ENCODE assay signal across 8 cellular contexts in the genomic region with DNA sequence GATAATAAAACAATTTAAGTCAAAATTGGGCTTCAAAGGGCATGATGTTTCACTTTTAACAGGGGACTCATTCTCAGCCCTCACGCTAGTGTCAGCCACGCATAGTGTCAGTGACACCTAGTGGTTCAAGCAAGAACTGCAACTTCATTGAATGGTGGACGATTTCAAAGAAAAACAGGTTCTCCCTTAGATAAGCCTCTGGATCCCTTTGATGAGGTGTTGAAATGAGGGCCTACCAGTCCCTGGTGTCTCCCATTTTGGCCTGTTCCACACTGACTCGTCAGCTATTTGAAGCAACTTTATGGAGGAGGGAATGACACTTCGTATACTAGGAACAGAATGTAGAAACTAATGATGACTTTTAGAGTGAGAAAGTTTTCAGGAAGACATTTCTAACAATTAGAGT. TPM values are rescaled to one million over a fixed set of nuclear protein-coding genes. Genes with fewer than 3 reads are reported as not detected.
A peak's percentile ranks its signal among the peaks of the same experiment; 100 is the strongest.
DNase-seq lines count a peak whose midpoint lies in the region; ATAC-seq and TF ChIP-seq lines count a peak whose summit lies in the region.

No MANE protein-coding gene starts in this region.

- H3K9me3 Mint-ChIP-seq in CD4-positive, CD25-positive, alpha-beta regulatory T cell, result no peaks in the 10 kb centered on the region
- no peaks in the 10 kb centered on the region for H3K9me3 Mint-ChIP-seq in progenitor cell of endocrine pancreas (ENCODE audit: low read depth)

- DNase-seq in CD4-positive, CD25-positive, alpha-beta regulatory T cell, result peak in 2 of 3 donors; percentile 38 to 62
- DNase-seq in GM13976 (ENCODE audit: low spot score) (peak; percentile 49), NCI-H226 (peak; percentile 32), globus pallidus (ENCODE audit: low spot score) (peak; percentile 20), progenitor cell of endocrine pancreas (ENCODE audit: low spot score, unreplicated experiment) (peak; percentile 40), lower leg skin (ENCODE audit: low spot score in 2 of 2) (no peak)
- peak; percentile 43 for DNase-seq in activated T-cell treated with anti-CD3 and anti-CD28 coated beads, Interleukin-2, amount 50 U/mL, for 48 hours

- peak; percentile 53 to 65 for ATAC-seq in CD4-positive, CD25-positive, alpha-beta regulatory T cell (ENCODE audit: low read depth in 2 of 2)
- no peak for ATAC-seq in GM19035 (IDR thresholded peaks at IDR 0.05; ENCODE audit: unreplicated experiment)

- 12 to 13% methylated on average over 5 of the region's 5 CpGs for WGBS in lower leg skin, 2 donors

- no peak overlapping the region for H3K27ac ChIP-seq in CD4-positive, CD25-positive, alpha-beta regulatory T cell (ENCODE audit: insufficient read depth, low read length, poor library complexity, severe bottlenecking)

- H3K4me3 ChIP-seq in CD4-positive, CD25-positive, alpha-beta regulatory T cell (ENCODE audit: low read depth, low read length), result no peak overlapping the region
- H3K4me3 ChIP-seq in lower leg skin (ENCODE audit: low read depth, poor library complexity, severe bottlenecking), result no peak overlapping the region

- TF ChIP-seq POLR2A in lower leg skin (IDR thresholded peaks at IDR 0.05), result no peak

- no peak overlapping the region for H3K27ac Mint-ChIP-seq in CD4-positive, CD25-positive, alpha-beta regulatory T cell
- H3K27ac Mint-ChIP-seq in progenitor cell of endocrine pancreas, result no peak overlapping the region

- peaks cover 37% of the 10 kb centered on the region for H3K27me3 Mint-ChIP-seq in CD4-positive, CD25-positive, alpha-beta regulatory T cell
- H3K27me3 Mint-ChIP-seq in progenitor cell of endocrine pancreas, result peaks cover 14% of the 10 kb centered on the region

- H3K36me3 Mint-ChIP-seq in CD4-positive, CD25-positive, alpha-beta regulatory T cell, result no peaks in the 10 kb centered on the region
- H3K36me3 Mint-ChIP-seq in progenitor cell of endocrine pancreas (ENCODE audit: insufficient read depth), result no peaks in the 10 kb centered on the region

- H3K36me3 ChIP-seq in CD4-positive, CD25-positive, alpha-beta regulatory T cell (ENCODE audit: control insufficient read depth, insufficient read depth, low read length), result no peaks in the 10 kb centered on the region

- in situ Hi-C loops in GM13976 (cut with MboI; ENCODE audit: low sequenced_read_pairs, unreplicated experiment), result no loop called here

- intact Hi-C loops in lower leg skin (cut with DNase I; ENCODE audit: low total_unique reads), result no loop called here

- peaks cover 0 to 3% (median 0%) of the 10 kb centered on the region in 4 donors for H3K4me1 Mint-ChIP-seq in CD4-positive, CD25-positive, alpha-beta regulatory T cell
- H3K4me1 Mint-ChIP-seq in progenitor cell of endocrine pancreas (ENCODE audit: low read depth), result peaks cover 9% of the 10 kb centered on the region

- no peak overlapping the region for H3K4me3 Mint-ChIP-seq in CD4-positive, CD25-positive, alpha-beta regulatory T cell
- no peak overlapping the region for H3K4me3 Mint-ChIP-seq in progenitor cell of endocrine pancreas (ENCODE audit: low read depth)

- TF ChIP-seq CTCF in GM13976 (IDR thresholded peaks at IDR 0.05; ENCODE audit: borderline replicate concordance, control extremely low read depth, extremely low read depth, insufficient read depth, missing control alignments), result peak; percentile 82
- TF ChIP-seq CTCF in progenitor cell of endocrine pancreas (IDR thresholded peaks at IDR 0.05; ENCODE audit: unreplicated experiment), result peak; percentile 89
- no peak for TF ChIP-seq CTCF in lower leg skin (IDR thresholded peaks at IDR 0.05)

- H3K27me3 ChIP-seq in CD4-positive, CD25-positive, alpha-beta regulatory T cell (ENCODE audit: control insufficient read depth, insufficient read depth, low read length), result peaks cover 2% of the 10 kb centered on the region

- H3K9me3 ChIP-seq in CD4-positive, CD25-positive, alpha-beta regulatory T cell (ENCODE audit: control insufficient read depth in 2 of 2, low read length in 2 of 2), result no peaks in the 10 kb centered on the region

- no peaks in the 10 kb centered on the region for H3K4me1 ChIP-seq in CD4-positive, CD25-positive, alpha-beta regulatory T cell (ENCODE audit: control insufficient read depth, insufficient read depth, low read length, poor library complexity, severe bottlenecking)

RNA-seq across cellular contexts. Expression of gene FCRL5, which starts 56.2 kb away (rescaled TPM):
- total RNA-seq in CD4-positive, CD25-positive, alpha-beta regulatory T cell, result 0.22 TPM
- polyA plus RNA-seq in CD4-positive, CD25-positive, alpha-beta regulatory T cell, result not detected
- total RNA-seq in progenitor cell of endocrine pancreas (not detected in 2 replicates), lower leg skin (not detected)

Comparison
In these comparisons a context has a peak if more than half of its experiments do, and no peak if none do; other contexts are left out.
1. DNase-seq: peak in CD4-positive, CD25-positive, alpha-beta regulatory T cell (2 of 3), GM13976 (single experiment), NCI-H226 (single experiment), activated T-cell treated with anti-CD3 and anti-CD28 coated beads, Interleukin-2, amount 50 U/mL, for 48 hours (2 of 2), globus pallidus (single experiment) and progenitor cell of endocrine pancreas (single experiment); none in lower leg skin (0 of 2).
2. CTCF ChIP-seq: peak in GM13976 (single experiment) and progenitor cell of endocrine pancreas (single experiment); none in lower leg skin (0 of 3).